In genomic region chr5:75507841-75508240, GRCh38 we compare ENCODE assay signal across 2 cellular contexts.
TF ChIP-seq lines count a peak whose summit lies in the region.

No MANE protein-coding gene starts in this region.

TF ChIP-seq in A549, 52 proteins besides CTCF, POLR2A, EP300 and RAD21:
- TF ChIP-seq ZFP36 (IDR thresholded peaks at IDR 0.05; ENCODE audit: borderline replicate concordance, partially characterized antibody) (no peak), MAFK (IDR thresholded peaks at IDR 0.05; ENCODE audit: partially characterized antibody) (peak; percentile 58)

TF ChIP-seq in GM12878, 131 proteins besides CTCF, POLR2A, EP300 and RAD21:
- TF ChIP-seq ESRRA (IDR thresholded peaks at IDR 0.05; ENCODE audit: low read length), result no peak
- no peak for TF ChIP-seq BHLHE40 (IDR thresholded peaks at IDR 0.05; ENCODE audit: borderline replicate concordance in 1 of 2, low read depth in 2 of 2, low read length in 1 of 2)
- no peak for TF ChIP-seq CBX3 (IDR thresholded peaks at IDR 0.05; ENCODE audit: borderline replicate concordance, low read depth)
- no peak for TF ChIP-seq MLLT1 (IDR thresholded peaks at IDR 0.05)
- no peak for TF ChIP-seq HCFC1 (IDR thresholded peaks at IDR 0.05; ENCODE audit: low read length)
- TF ChIP-seq PKNOX1 (IDR thresholded peaks at IDR 0.05), result no peak
- TF ChIP-seq PAX8 (IDR thresholded peaks at IDR 0.05), result no peak
- no peak for TF ChIP-seq ZNF384 (IDR thresholded peaks at IDR 0.05; ENCODE audit: borderline replicate concordance, low read depth, low read length)
- no peak for TF ChIP-seq CEBPZ (IDR thresholded peaks at IDR 0.05; ENCODE audit: low read depth, low read length)
- TF ChIP-seq YBX1 (IDR thresholded peaks at IDR 0.05), result no peak
